24 cellular contexts compared by ENCODE assay signal in the genomic region with DNA sequence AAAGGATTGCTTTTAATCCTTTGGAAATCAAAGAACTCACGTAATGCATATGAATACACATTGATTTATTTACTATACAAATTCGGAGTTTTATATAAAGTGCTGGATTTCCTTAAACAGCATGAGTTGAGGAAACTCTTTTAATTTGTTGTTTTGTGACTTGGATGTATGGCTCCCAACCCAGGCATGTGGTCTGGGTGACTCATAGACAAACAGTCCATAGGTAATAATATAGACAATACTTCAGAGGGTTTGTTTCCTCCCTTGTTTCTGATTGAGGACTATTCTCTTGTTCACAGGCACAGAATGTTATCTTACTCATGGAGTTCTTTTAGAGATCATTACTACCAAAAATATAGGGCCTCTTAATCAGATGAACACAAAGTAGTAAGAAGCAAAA. TPM values are rescaled to one million over a fixed set of nuclear protein-coding genes. Genes with fewer than 3 reads are reported as not detected.
DNase-seq lines count a peak whose midpoint lies in the region; ATAC-seq, FAIRE-seq and TF ChIP-seq lines count a peak whose summit lies in the region.
"Had no signal": no experiment of that assay in that cellular context is flagged by ENCODE, and none has a peak within 500 bp of the region (broad histone marks: within the 10 kb centered on the region; RNA-seq: fewer than 3 reads in every experiment).

No MANE protein-coding gene starts in this region.

- DNase-seq in GM23338 (ENCODE audit: low spot score) (no peak), LoVo (ENCODE audit: low spot score) (peak; percentile 47), bronchial epithelial cell (ENCODE audit: low read depth) (peak; percentile 61), mesendoderm (peak; percentile 20), substantia nigra (lab: John Stamatoyannopoulos, UW) (no peak), DMS153 treated with DMSO at 0.1 percent for 48 hours (lab: John Stamatoyannopoulos, UW; ENCODE audit: unreplicated experiment) (no peak)
- DNase-seq in stimulated activated naive CD8-positive, alpha-beta T cell treated with anti-CD3 and anti-CD28 coated beads, Interleukin-15, amount 100 ng/mL, for 72 hours: no peak
- DNase-seq: activated CD4-positive, alpha-beta T cell treated with anti-CD3 and anti-CD28 coated beads for 48 hours; activated naive CD4-positive, alpha-beta T cell treated with anti-CD3 and anti-CD28 coated beads, Interleukin-2, amount 10 ng/mL, durations not matched to agents 7 days and 5 days; activated T-cell treated with anti-CD3 and anti-CD28 coated beads, Interleukin-2, amount 50 U/mL, for 72 hours; CD4-positive, alpha-beta T cell; DMS79; KG1; MV-4-11; NCI-H2171 treated with DMSO at 0.1 percent for 48 hours; occipital lobe; SIG-M5; stimulated activated CD4-positive, alpha-beta T cell treated with anti-CD3 and anti-CD28 coated beads, Interleukin-2, amount 100 ng/mL, for 48 hours; stimulated activated naive B cell treated with anti-CD40 and anti-IgM and Interleukin-4, amounts not matched to agents 10 μg/mL and 1 μg/mL and 100 μg/mL, for 72 hours; T-cell had no signal

- no peak overlapping the region for H3K4ac ChIP-seq in mesendoderm (ENCODE audit: low read depth, low read length)

- no peak overlapping the region for H2BK15ac ChIP-seq in mesendoderm (replicated peaks; ENCODE audit: low read depth)

- peaks cover 15% of the 10 kb centered on the region for H3K4me1 Mint-ChIP-seq in GM23338
- no peaks in the 10 kb centered on the region for H3K4me1 Mint-ChIP-seq in stimulated activated naive CD8-positive, alpha-beta T cell treated with anti-CD3 and anti-CD28 coated beads, Interleukin-15, amount 100 ng/mL, for 72 hours

- H3K4me3 Mint-ChIP-seq in GM23338: no peak overlapping the region
- H3K4me3 Mint-ChIP-seq in stimulated activated naive CD8-positive, alpha-beta T cell treated with anti-CD3 and anti-CD28 coated beads, Interleukin-15, amount 100 ng/mL, for 72 hours: no peak overlapping the region
- H3K4me3 Mint-ChIP-seq: activated naive CD4-positive, alpha-beta T cell treated with anti-CD3 and anti-CD28 coated beads, Interleukin-2, amount 10 ng/mL, durations not matched to agents 7 days and 5 days; activated T-cell treated with anti-CD3 and anti-CD28 coated beads, Interleukin-2, amount 50 U/mL, for 72 hours; CD4-positive, alpha-beta T cell; stimulated activated naive B cell treated with anti-CD40 and anti-IgM and Interleukin-4, amounts not matched to agents 10 μg/mL and 1 μg/mL and 100 μg/mL, for 72 hours; T-cell had no signal

- no peak; the same call in 2 of the 3 replicates for ATAC-seq in GM23338
- ATAC-seq in stimulated activated naive CD8-positive, alpha-beta T cell treated with anti-CD3 and anti-CD28 coated beads, Interleukin-15, amount 100 ng/mL, for 72 hours: no peak
- ATAC-seq: activated T-cell treated with anti-CD3 and anti-CD28 coated beads, Interleukin-2, amount 50 U/mL, for 72 hours; gastroesophageal sphincter; stimulated activated naive B cell treated with anti-CD40 and anti-IgM and Interleukin-4, amounts not matched to agents 10 μg/mL and 1 μg/mL and 100 μg/mL, for 72 hours; T-cell had no signal

- no CpG with 5 or more reads among the region's 2 CpGs for WGBS in mesendoderm (ENCODE audit: extremely low coverage, insufficient coverage, low lambda C conversion rate)

- H2BK120ac ChIP-seq in mesendoderm (ENCODE audit: low read depth, low read length): no peak overlapping the region

- H3F3A ChIP-seq in GM23338 (replicated peaks; ENCODE audit: low read depth): no peaks in the 10 kb centered on the region

- 0 out of 2 replicates have a peak, but pooled peaks cover 3% of the 10 kb centered on the region for H4K20me1 ChIP-seq in GM23338 (replicated peaks; ENCODE audit: insufficient read depth)

- TF ChIP-seq CTCF in GM23338 (conservative IDR thresholded peaks at IDR 0.05; ENCODE audit: low read depth in 2 of 2) (no peak), bronchial epithelial cell (IDR thresholded peaks at IDR 0.05; ENCODE audit: insufficient read depth, low read length, severe bottlenecking) (no peak)

- no peak overlapping the region for H3K9ac ChIP-seq in mesendoderm (ENCODE audit: low read length)

- H3K36me3 Mint-ChIP-seq in GM23338 (ENCODE audit: low read depth): peaks cover 6% of the 10 kb centered on the region; the same call in 2 of the 3 replicates

- H3K79me2 ChIP-seq in GM23338 (replicated peaks; ENCODE audit: insufficient read depth) (peaks cover 60% of the 10 kb centered on the region), mesendoderm (ENCODE audit: control insufficient read depth, insufficient read depth, low read length) (no peaks in the 10 kb centered on the region)

- no peak overlapping the region for H2AFZ ChIP-seq in GM23338

- H3K23ac ChIP-seq in mesendoderm (ENCODE audit: low read length): no peak overlapping the region

- no peak overlapping the region for H3K18ac ChIP-seq in mesendoderm (ENCODE audit: low read length)

- H3K36me3 ChIP-seq in GM23338 (ENCODE audit: insufficient read depth) (no peaks in the 10 kb centered on the region), bronchial epithelial cell (ENCODE audit: control insufficient read depth, insufficient read depth, low read length) (no peaks in the 10 kb centered on the region), mesendoderm (ENCODE audit: control insufficient read depth, insufficient read depth, low read length) (no peaks in the 10 kb centered on the region)
- H3K36me3 ChIP-seq: gastroesophageal sphincter, thoracic aorta, vagina had no signal

- no peak overlapping the region for H3K27ac ChIP-seq in GM23338 (ENCODE audit: low read depth)
- no peak overlapping the region for H3K27ac ChIP-seq in mesendoderm (ENCODE audit: low read depth, low read length)
- no peak overlapping the region for H3K27ac ChIP-seq in substantia nigra (ENCODE audit: low read depth, low read length, poor library complexity, severe bottlenecking)
- H3K27ac ChIP-seq: gastroesophageal sphincter, thoracic aorta, vagina had no signal

- H3K4me2 ChIP-seq in GM23338: 0 out of 2 replicates have a peak overlapping the region, but pooled peaks have one; percentile 2
- no peak overlapping the region for H3K4me2 ChIP-seq in mesendoderm (ENCODE audit: low read length)

- no peaks in the 10 kb centered on the region; the same call in 1 of the 3 replicates for H3K9me3 Mint-ChIP-seq in GM23338
- H3K9me3 Mint-ChIP-seq in stimulated activated naive CD8-positive, alpha-beta T cell treated with anti-CD3 and anti-CD28 coated beads, Interleukin-15, amount 100 ng/mL, for 72 hours: peaks cover 7 to 10% of the 10 kb centered on the region in 2 donors

- no peaks in the 10 kb centered on the region for H3K9me2 ChIP-seq in GM23338 (ENCODE audit: insufficient read depth)

- H2AK5ac ChIP-seq in mesendoderm (ENCODE audit: low read length): no peak overlapping the region

- no peak overlapping the region for H4K5ac ChIP-seq in mesendoderm (ENCODE audit: low read length)

- no peaks in the 10 kb centered on the region for H3K79me1 ChIP-seq in mesendoderm (ENCODE audit: low read length)

- peaks cover 14% of the 10 kb centered on the region for H3K4me1 ChIP-seq in GM23338 (ENCODE audit: insufficient read depth)
- no peaks in the 10 kb centered on the region for H3K4me1 ChIP-seq in mesendoderm (ENCODE audit: control insufficient read depth, low read depth, low read length)
- H3K4me1 ChIP-seq: vagina had no signal

- H3K27me3 Mint-ChIP-seq in GM23338 (ENCODE audit: insufficient read depth, low read depth, poor library complexity): no peaks in the 10 kb centered on the region
- no peaks in the 10 kb centered on the region for H3K27me3 Mint-ChIP-seq in stimulated activated naive CD8-positive, alpha-beta T cell treated with anti-CD3 and anti-CD28 coated beads, Interleukin-15, amount 100 ng/mL, for 72 hours
- H3K27me3 Mint-ChIP-seq: activated naive CD4-positive, alpha-beta T cell treated with anti-CD3 and anti-CD28 coated beads, Interleukin-2, amount 10 ng/mL, durations not matched to agents 7 days and 5 days; CD4-positive, alpha-beta T cell; stimulated activated naive B cell treated with anti-CD40 and anti-IgM and Interleukin-4, amounts not matched to agents 10 μg/mL and 1 μg/mL and 100 μg/mL, for 72 hours; T-cell had no signal

- FAIRE-seq in bronchial epithelial cell (lab: Jason Lieb, UNC): no peak
- FAIRE-seq: GM12891 had no signal

- no peak overlapping the region for H2BK5ac ChIP-seq in mesendoderm (ENCODE audit: low read length)

- H3K4me3 ChIP-seq in GM23338 (no peak overlapping the region), bronchial epithelial cell (ENCODE audit: low read depth, low read length) (no peak overlapping the region), mesendoderm (ENCODE audit: low read length) (no peak overlapping the region)
- H3K4me3 ChIP-seq: gastroesophageal sphincter, thoracic aorta, vagina had no signal

- H3K27ac Mint-ChIP-seq in GM23338: peak overlapping the region; percentile 60; the same call in 1 of the 2 replicates
- H3K27ac Mint-ChIP-seq in stimulated activated naive CD8-positive, alpha-beta T cell treated with anti-CD3 and anti-CD28 coated beads, Interleukin-15, amount 100 ng/mL, for 72 hours: no peak overlapping the region
- H3K27ac Mint-ChIP-seq: activated naive CD4-positive, alpha-beta T cell treated with anti-CD3 and anti-CD28 coated beads, Interleukin-2, amount 10 ng/mL, durations not matched to agents 7 days and 5 days; activated T-cell treated with anti-CD3 and anti-CD28 coated beads, Interleukin-2, amount 50 U/mL, for 72 hours; CD4-positive, alpha-beta T cell; stimulated activated naive B cell treated with anti-CD40 and anti-IgM and Interleukin-4, amounts not matched to agents 10 μg/mL and 1 μg/mL and 100 μg/mL, for 72 hours; T-cell had no signal

- H3K56ac ChIP-seq in mesendoderm (ENCODE audit: low read length): no peak overlapping the region

- H3K27me3 ChIP-seq in GM23338 (ENCODE audit: insufficient read depth) (no peaks in the 10 kb centered on the region), bronchial epithelial cell (ENCODE audit: control insufficient read depth, insufficient read depth, low read length) (no peaks in the 10 kb centered on the region), mesendoderm (ENCODE audit: insufficient read depth, low read length, poor library complexity) (no peaks in the 10 kb centered on the region)
- H3K27me3 ChIP-seq: gastroesophageal sphincter, vagina had no signal

- H4K8ac ChIP-seq in mesendoderm (ENCODE audit: low read depth, low read length): no peak overlapping the region

TF ChIP-seq in GM23338, 12 proteins besides CTCF, POLR2A, EP300 and RAD21 (continues in another document):
- TF ChIP-seq NANOG (IDR thresholded peaks at IDR 0.05; ENCODE audit: borderline replicate concordance) (no peak), POLR2AphosphoS5 (IDR thresholded peaks at IDR 0.05; ENCODE audit: low read depth) (no peak), JUNB (IDR thresholded peaks at IDR 0.05; ENCODE audit: unreplicated experiment) (no peak), STAT1 (IDR thresholded peaks at IDR 0.05; ENCODE audit: unreplicated experiment) (no peak)

RNA-seq across cellular contexts. Expression of a gene that starts 43.8 kb away (rescaled TPM):
- 34.0 and 38.1 TPM in 2 replicates for total RNA-seq in GM23338 (2014; rRNA removed; shearing (Covaris generic))
- polyA plus RNA-seq in GM23338 (2016; fragmentation: Nextera tagmentation; extraction: Ambion mirVana): 7.3 and 9.3 TPM in 2 replicates
- total RNA-seq in bronchial epithelial cell: 35.0 and 57.6 TPM in 2 replicates
- polyA plus RNA-seq in mesendoderm (2013, experiment 1 of 2): 23.5 TPM
- 23.4 TPM for polyA plus RNA-seq in mesendoderm (2013, experiment 2 of 2)

Comparison
In these comparisons a context has a peak if more than half of its experiments do, and no peak if none do; other contexts are left out.
1. DNase-seq: peak in LoVo (single experiment), bronchial epithelial cell (single experiment) and mesendoderm (single experiment); none in GM23338 (single experiment), stimulated activated naive CD8-positive, alpha-beta T cell treated with anti-CD3 and anti-CD28 coated beads, Interleukin-15, amount 100 ng/mL, for 72 hours (0 of 2), substantia nigra (0 of 49) and DMS153 treated with DMSO at 0.1 percent for 48 hours (single experiment).